Comparison of ENCODE assay signal across 24 cellular contexts in genomic region chr5:180583738-180584137, GRCh38. TPM values are rescaled to one million over a fixed set of nuclear protein-coding genes. Genes with fewer than 3 reads are reported as not detected.
DNase-seq lines count a peak whose midpoint lies in the region; ATAC-seq, FAIRE-seq and TF ChIP-seq lines count a peak whose summit lies in the region.
"Had no signal": no experiment of that assay in that cellular context is flagged by ENCODE, and none has a peak within 500 bp of the region (broad histone marks: within the 10 kb centered on the region; RNA-seq: fewer than 3 reads in every experiment).

No MANE protein-coding gene starts in this region.

- H3K79me2 ChIP-seq in HepG2 (ENCODE audit: insufficient read depth, low read length) (no peaks in the 10 kb centered on the region), PC-9 (ENCODE audit: low read depth) (no peaks in the 10 kb centered on the region), K562 (ENCODE audit: control insufficient read depth, insufficient read depth, low read length) (no peaks in the 10 kb centered on the region)

- FAIRE-seq in HepG2 (lab: Jason Lieb, UNC) = no peak
- no peak for FAIRE-seq in K562 (lab: Jason Lieb, UNC)
- FAIRE-seq: D721Med, GM12892, GM19239 had no signal

- no peak overlapping the region for H3K4me3 ChIP-seq in HepG2 (replicated peaks in 1 of 3; ENCODE audit: insufficient read depth in 1 of 3, low read depth in 2 of 3, low read length in 3 of 3)
- no peak overlapping the region for H3K4me3 ChIP-seq in right lobe of liver
- no peak overlapping the region for H3K4me3 ChIP-seq in PC-9
- no peak overlapping the region for H3K4me3 ChIP-seq in K562
- H3K4me3 ChIP-seq: BLaER1 treated with 17β-estradiol and CSF1 and Interleukin-3, amounts not matched to agents 10 nM and 100 nM; GM23338 had no signal

- H4K20me1 ChIP-seq in HepG2 (ENCODE audit: insufficient read depth, low read length) = no peaks in the 10 kb centered on the region
- H4K20me1 ChIP-seq in PC-9 (ENCODE audit: insufficient read depth) = 0 out of 2 replicates have a peak, but pooled peaks cover 3% of the 10 kb centered on the region
- no peaks in the 10 kb centered on the region for H4K20me1 ChIP-seq in K562 (replicated peaks; ENCODE audit: control insufficient read depth, insufficient read depth, low read length)
- H4K20me1 ChIP-seq: BLaER1 treated with 17β-estradiol and CSF1 and Interleukin-3, amounts not matched to agents 10 nM and 100 nM had no signal

- no peak for TF ChIP-seq CTCF in HepG2 (CRISPR knock-in tag; IDR thresholded peaks at IDR 0.05)
- no peak for TF ChIP-seq CTCF in right lobe of liver (IDR thresholded peaks at IDR 0.05)
- TF ChIP-seq CTCF in PC-9 (conservative IDR thresholded peaks at IDR 0.05) = no peak
- no peak for TF ChIP-seq CTCF in K562 (IDR thresholded peaks at IDR 0.05 in 2 of 3, conservative IDR thresholded peaks at IDR 0.05 in 1 of 3; ENCODE audit: insufficient read depth in 2 of 3, low read depth in 1 of 3, low read length in 3 of 3)

- H3K27ac ChIP-seq in HepG2 (ENCODE audit: extremely low read length, insufficient read depth, low read length) = no peak overlapping the region
- no peak overlapping the region for H3K27ac ChIP-seq in right lobe of liver
- no peak overlapping the region for H3K27ac ChIP-seq in PC-9
- no peak overlapping the region for H3K27ac ChIP-seq in K562 (ENCODE audit: extremely low read depth, low read depth, low read length)
- H3K27ac ChIP-seq: BLaER1 treated with 17β-estradiol and CSF1 and Interleukin-3, amounts not matched to agents 10 nM and 100 nM had no signal

- H2AFZ ChIP-seq in HepG2 (ENCODE audit: low read length) (no peak overlapping the region), PC-9 (no peak overlapping the region), K562 (ENCODE audit: low read depth, low read length) (no peak overlapping the region)
- H2AFZ ChIP-seq: GM23338 had no signal

- H3K9me1 ChIP-seq in K562 (ENCODE audit: control insufficient read depth, insufficient read depth, low read length) = no peaks in the 10 kb centered on the region

- POLR2A ChIA-PET in HepG2 (lab: Yijun Ruan, JAX) (no interaction called here), PC-9 (lab: Charles Lee; ENCODE audit: unreplicated experiment) (no interaction called here), K562 (lab: Yijun Ruan, JAX) (interaction anchor here (0.7 kb wide), 1 partner anchor 77 kb away, joined by 3 read pairs; no protein-coding TSS in a partner anchor)

- intact Hi-C loops in HepG2 (cut with micrococcal nuclease; ENCODE audit: unreplicated experiment) (no loop called here), right lobe of liver (cut with DNase I) (no loop called here), PC-9 (cut with micrococcal nuclease; ENCODE audit: unreplicated experiment) (no loop called here), K562 (cut with micrococcal nuclease) (no loop called here)

- in situ Hi-C loops in HepG2 (cut with HindIII; ENCODE audit: extremely low pct_ligation_motif_present, low pct_unique_long_range_greater_than_20kb) (no loop called here), K562 (cut with MboI) (no loop called here)

- no peak for TF ChIP-seq POLR2A in HepG2 (IDR thresholded peaks at IDR 0.05; ENCODE audit: insufficient read depth in 1 of 2, low read depth in 2 of 2, low read length in 2 of 2)
- TF ChIP-seq POLR2A in right lobe of liver (IDR thresholded peaks at IDR 0.05) = no peak
- TF ChIP-seq POLR2A in K562 (conservative IDR thresholded peaks at IDR 0.05) = no peak

- WGBS in HepG2 (ENCODE audit: low lambda C conversion rate) = 39% methylated on average over 2 of the region's 2 CpGs
- 47% methylated on average over 2 of the region's 2 CpGs for WGBS in right lobe of liver (ENCODE audit: insufficient coverage, low coverage, low lambda C conversion rate, missing lambda C conversion rate)
- WGBS in K562 (ENCODE audit: insufficient coverage, low coverage, missing lambda C conversion rate) = 13% methylated on average over 2 of the region's 2 CpGs

- H3K27me3 ChIP-seq in HepG2 (ENCODE audit: control insufficient read depth in 1 of 2, insufficient read depth in 2 of 2, low read length in 2 of 2) (peaks cover 2 to 9% of the 10 kb centered on the region in 2 experiments; a peak in 3 of 5 replicates), right lobe of liver (no peaks in the 10 kb centered on the region), PC-9 (ENCODE audit: insufficient read depth, low read depth) (no peaks in the 10 kb centered on the region), K562 (ENCODE audit: control insufficient read depth in 2 of 2, insufficient read depth in 2 of 2, low read length in 2 of 2) (peaks cover 0 to 6% of the 10 kb centered on the region in 2 experiments; a peak in 1 of 5 replicates)

- BruUV-seq in HepG2 (replicated peaks; lab: Mats Ljungman, UMichigan) = no TSS peak
- BruUV-seq in PC-9 (replicated peaks; lab: Mats Ljungman, UMichigan) = TSS peak; percentile 2
- no TSS peak for BruUV-seq in K562 (replicated peaks; lab: Mats Ljungman, UMichigan)

- H3K9ac ChIP-seq in HepG2 (ENCODE audit: insufficient read depth, low read depth, low read length) (no peak overlapping the region), K562 (ENCODE audit: insufficient read depth in 1 of 2, low read depth in 2 of 2, low read length in 2 of 2) (no peak overlapping the region)
- H3K9ac ChIP-seq: BLaER1 treated with 17β-estradiol and CSF1 and Interleukin-3, amounts not matched to agents 10 nM and 100 nM had no signal

- H3K9me3 ChIP-seq in HepG2 (ENCODE audit: low read length) (no peaks in the 10 kb centered on the region), right lobe of liver (no peaks in the 10 kb centered on the region), PC-9 (ENCODE audit: insufficient read depth, low read depth) (no peaks in the 10 kb centered on the region; the same call in 1 of the 2 replicates), K562 (replicated peaks; ENCODE audit: control insufficient read depth, insufficient read depth, low read depth, low read length) (no peaks in the 10 kb centered on the region)
- H3K9me3 ChIP-seq: BE2C had no signal

- H3K4me2 ChIP-seq in HepG2 (ENCODE audit: low read depth, low read length) (no peak overlapping the region), PC-9 (no peak overlapping the region), K562 (ENCODE audit: insufficient read depth, low read length) (no peak overlapping the region)
- H3K4me2 ChIP-seq: BLaER1 treated with 17β-estradiol and CSF1 and Interleukin-3, amounts not matched to agents 10 nM and 100 nM; GM23338 had no signal

- H3K4me1 ChIP-seq in HepG2 (ENCODE audit: insufficient read depth, low read length) (no peaks in the 10 kb centered on the region), right lobe of liver (no peaks in the 10 kb centered on the region), PC-9 (replicated peaks; ENCODE audit: insufficient read depth) (no peaks in the 10 kb centered on the region), K562 (replicated peaks in 1 of 2; ENCODE audit: control insufficient read depth in 2 of 2, insufficient read depth in 2 of 2, low read length in 2 of 2) (no peaks in the 10 kb centered on the region)
- H3K4me1 ChIP-seq: BE2C had no signal

- CTCF ChIA-PET in HepG2 (lab: Yijun Ruan, JAX; ENCODE audit: low intra/inter-chr PET ratio, low total read pairs) (no interaction called here), PC-9 (lab: Charles Lee) (interaction anchor here (0.6 kb wide), 1 partner anchor 72 kb away, joined by 3 read pairs; no protein-coding TSS in a partner anchor), K562 (lab: Yijun Ruan, JAX; ENCODE audit: low intra/inter-chr PET ratio) (no interaction called here)

- H3F3A ChIP-seq in PC-9 (ENCODE audit: insufficient read depth, low read depth) = peaks cover 6% of the 10 kb centered on the region; the same call in 1 of the 2 replicates

- DNase-seq in HepG2 (ENCODE audit: low spot score) (no peak), right lobe of liver (no peak), PC-9 (no peak), K562 (ENCODE audit: extremely low read depth in 1 of 4, low spot score in 3 of 4) (no peak), T1000 (lab: John Stamatoyannopoulos, UW) (no peak)
- DNase-seq: 8988T; AML-193; BE2C; CD4-positive, alpha-beta T cell; CD8-positive, alpha-beta memory T cell; DMS 273 treated with DMSO at 0.1 percent for 48 hours; DMS79; EL; GF-D8; H9 had no signal

- TF ChIP-seq EP300 in HepG2 (IDR thresholded peaks at IDR 0.05; ENCODE audit: low read depth in 2 of 2, low read length in 2 of 2) (no peak), HepG2 (CRISPR knock-in tag; IDR thresholded peaks at IDR 0.05; ENCODE audit: borderline replicate concordance) (no peak), K562 (IDR thresholded peaks at IDR 0.05; ENCODE audit: low read length) (no peak)

- TF ChIP-seq RAD21 in HepG2 (CRISPR knock-in tag; IDR thresholded peaks at IDR 0.05) (no peak), K562 (CRISPR knock-in tag; conservative IDR thresholded peaks at IDR 0.05 in 1 of 2, IDR thresholded peaks at IDR 0.05 in 1 of 2) (no peak)

- H3K36me3 ChIP-seq in HepG2 (replicated peaks in 1 of 2; ENCODE audit: control insufficient read depth in 1 of 2, insufficient read depth in 2 of 2, low read length in 2 of 2) (no peaks in the 10 kb centered on the region), right lobe of liver (no peaks in the 10 kb centered on the region), PC-9 (ENCODE audit: low read depth) (no peaks in the 10 kb centered on the region), K562 (ENCODE audit: control insufficient read depth, insufficient read depth, low read length) (no peaks in the 10 kb centered on the region)
- H3K36me3 ChIP-seq: BE2C had no signal

- H3K9me2 ChIP-seq in PC-9 (ENCODE audit: insufficient read depth) = no peaks in the 10 kb centered on the region

- no peak for ATAC-seq in HepG2
- ATAC-seq in right lobe of liver = no peak
- no peak for ATAC-seq in K562
- no peak for ATAC-seq in HG02623 (IDR thresholded peaks at IDR 0.05; ENCODE audit: unreplicated experiment)
- ATAC-seq: GM23338, HCT116 had no signal

RNA-seq across cellular contexts. Expression of gene SCGB3A1, which starts 7.6 kb away (rescaled TPM):
- not detected in 2 replicates for total RNA-seq in HepG2 (2016; rRNA removed; fragmentation: Illumina TruSeq; extraction: Trizol)
- total RNA-seq in HepG2 (2016; cell fraction: cytosol; rRNA removed; fragmentation: Illumina TruSeq; extraction: Trizol; ENCODE audit: low read depth) = not detected in 2 replicates
- not detected in 2 replicates for total RNA-seq in HepG2 (2016; cell fraction: insoluble cytoplasmic fraction; rRNA removed; fragmentation: Illumina TruSeq; extraction: Trizol)
- total RNA-seq in HepG2 (2016; cell fraction: membrane; rRNA removed; fragmentation: Illumina TruSeq; extraction: Trizol) = not detected in 2 replicates
- not detected in 2 replicates for total RNA-seq in HepG2 (2016; cell fraction: nucleus; rRNA removed; fragmentation: Illumina TruSeq; extraction: Trizol)
- polyA plus RNA-seq in HepG2 (2011; rRNA removed) = 0.17 TPM in 1 of 2 replicates, not detected in the other
- not detected in 2 replicates for polyA plus RNA-seq in HepG2 (2011; cell fraction: cytosol; rRNA removed)
- not detected in 2 replicates for polyA plus RNA-seq in HepG2 (2011; cell fraction: nucleus; rRNA removed)
- polyA plus RNA-seq in HepG2 (2012) = not detected in 2 replicates
- not detected in 2 replicates for polyA plus RNA-seq in HepG2 (2016; cell fraction: cytosol; fragmentation: Illumina TruSeq; extraction: Trizol; ENCODE audit: low read depth)
- not detected in 2 replicates for polyA plus RNA-seq in HepG2 (2016; cell fraction: insoluble cytoplasmic fraction; fragmentation: Illumina TruSeq; extraction: Trizol; ENCODE audit: low read depth)
- not detected in 2 replicates for polyA plus RNA-seq in HepG2 (2016; cell fraction: membrane; fragmentation: Illumina TruSeq; extraction: Trizol; ENCODE audit: low read depth)
- polyA plus RNA-seq in HepG2 (2016; cell fraction: nucleus; fragmentation: Illumina TruSeq; extraction: Trizol; ENCODE audit: insufficient read depth, low read depth) = not detected in 2 replicates
- not detected in 2 replicates for polyA minus RNA-seq in HepG2 (2011; rRNA and poly(A)+ RNA removed; ENCODE audit: low replicate concordance)
- not detected in 2 replicates for polyA minus RNA-seq in HepG2 (2011; cell fraction: cytosol; rRNA and poly(A)+ RNA removed)
- not detected in 2 replicates for polyA minus RNA-seq in HepG2 (2011; cell fraction: nucleus; rRNA and poly(A)+ RNA removed)
- total RNA-seq in right lobe of liver = 1 to 10 TPM in 1 of 6 experiments, under 1 TPM in 1, not detected in 4; 0.57 to 3.3 TPM
- not detected in 2 replicates for total RNA-seq in PC-9 (2021)
- not detected in 2 replicates for total RNA-seq in K562 (2011; cell fraction: chromatin; rRNA removed; ENCODE audit: low replicate concordance)
- not detected in 2 replicates for total RNA-seq in K562 (2011; cell fraction: nucleolus; rRNA removed)
- total RNA-seq in K562 (2011; cell fraction: nucleoplasm; rRNA removed) = not detected in 2 replicates
- total RNA-seq in K562 (2014; rRNA removed) = not detected in 2 replicates
- total RNA-seq in K562 (2014; rRNA removed; fragmentation: Illumina TruSeq; extraction: Trizol) = not detected in 2 replicates
- total RNA-seq in K562 (2015; rRNA removed; fragmentation: Illumina TruSeq; extraction: Trizol) = not detected in 2 replicates
- 0.33 TPM in 1 of 2 replicates, not detected in the other for total RNA-seq in K562 (2021)
- polyA plus RNA-seq in K562 (2011; rRNA removed) = not detected in 2 replicates
- polyA plus RNA-seq in K562 (2011; cell fraction: cytosol; rRNA removed) = not detected in 2 replicates
- not detected in 2 replicates for polyA plus RNA-seq in K562 (2011; cell fraction: nucleus; rRNA removed)
- polyA plus RNA-seq in K562 (2012) = not detected in 2 replicates
- polyA plus RNA-seq in K562 (2014; fragmentation: Illumina TruSeq; extraction: Trizol) = not detected in 2 replicates
- not detected for polyA plus RNA-seq in K562 (2014; fragmentation: Nextera tagmentation; extraction: Ambion mirVana)
- polyA plus RNA-seq in K562 (2014; rRNA removed) = not detected in 2 replicates
- polyA minus RNA-seq in K562 (2011; rRNA and poly(A)+ RNA removed) = not detected in 2 replicates
- polyA minus RNA-seq in K562 (2011; cell fraction: cytosol; rRNA and poly(A)+ RNA removed) = not detected in 2 replicates
- not detected in 2 replicates for polyA minus RNA-seq in K562 (2011; cell fraction: nucleus; rRNA and poly(A)+ RNA removed)
- total RNA-seq: CD4-positive, alpha-beta T cell; GM23338; H4; H9 had no signal
- polyA plus RNA-seq: AG04450, GM23338 had no signal

Comparison
In these comparisons a context has a peak if more than half of its experiments do, and no peak if none do; other contexts are left out.
1. Of the 241 proteins assayed by ChIP-seq in both HepG2 and K562: peak only in HepG2: MAFK; only in K562: MAFG; in both: MAFF; in neither: 238.